In the genomic region with DNA sequence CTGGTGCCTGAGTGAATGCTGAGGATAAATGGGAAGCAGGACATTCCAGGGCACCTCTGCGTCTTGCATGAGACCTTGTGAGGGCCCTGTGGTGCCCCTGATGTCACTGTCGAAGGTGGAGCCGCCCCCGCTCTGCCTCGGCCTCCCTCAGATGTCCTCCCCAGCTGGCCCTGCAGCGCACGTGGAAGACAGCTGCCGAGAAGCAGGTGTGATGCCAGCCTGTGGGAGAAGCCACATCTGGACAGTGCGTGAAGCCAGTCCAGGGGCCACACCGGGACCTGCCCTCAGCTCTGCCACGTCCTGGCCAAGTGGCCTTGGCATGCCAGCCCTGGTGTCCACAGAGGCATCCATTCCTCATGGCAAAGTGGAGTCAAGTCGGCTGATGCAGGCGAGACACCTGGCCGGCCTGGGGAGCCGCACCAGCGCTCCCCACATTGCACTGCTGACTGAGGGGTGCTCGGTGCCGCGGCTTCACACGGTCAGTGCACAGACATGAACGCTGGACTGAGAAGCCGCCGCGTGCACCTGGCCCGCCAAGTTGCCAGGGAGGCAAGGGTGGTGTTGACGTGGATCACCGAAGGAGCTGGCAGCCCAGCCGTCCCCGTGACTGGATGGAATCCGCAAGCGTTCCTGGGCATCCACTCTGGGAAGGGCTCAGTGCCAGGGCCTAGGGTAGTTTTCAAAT, we compare ENCODE assay signal across 16 cellular contexts. TPM values are rescaled to one million over a fixed set of nuclear protein-coding genes. Genes with fewer than 3 reads are reported as not detected.
DNase-seq lines count a peak whose midpoint lies in the region; ATAC-seq and TF ChIP-seq lines count a peak whose summit lies in the region.
"Had no signal": no experiment of that assay in that cellular context is flagged by ENCODE, and none has a peak within 500 bp of the region (broad histone marks: within the 10 kb centered on the region; RNA-seq: fewer than 3 reads in every experiment).

No MANE protein-coding gene starts in this region.

- H3K9me2 ChIP-seq in SK-N-SH, result no peaks in the 10 kb centered on the region

- peaks cover 4 to 11% of the 10 kb centered on the region in 2 experiments; a peak in 3 of 4 replicates for H3K4me1 ChIP-seq in SK-N-SH (ENCODE audit: control insufficient read depth in 1 of 2, insufficient read depth in 2 of 2, low read depth in 1 of 2, low read length in 1 of 2)
- H3K4me1 ChIP-seq in left ventricle myocardium inferior, result peaks cover 41% of the 10 kb centered on the region
- peaks cover 0 to 8% (median 4%) of the 10 kb centered on the region in 4 donors for H3K4me1 ChIP-seq in sigmoid colon
- peaks cover 0 to 3% (median 0%) of the 10 kb centered on the region in 4 donors for H3K4me1 ChIP-seq in transverse colon

- WGBS in SK-N-SH (ENCODE audit: low lambda C conversion rate), result 85% methylated on average over 21 of the region's 31 CpGs
- 92 to 94% methylated on average over 31 of the region's 31 CpGs for WGBS in sigmoid colon, 2 donors
- WGBS in transverse colon (ENCODE audit: low coverage in 1 of 2), 2 donors, result 93 to 98% methylated on average over 9 to 30 of the region's 31 CpGs

- H3K9me3 ChIP-seq in SK-N-SH (no peaks in the 10 kb centered on the region), left ventricle myocardium inferior (replicated peaks) (no peaks in the 10 kb centered on the region), sigmoid colon (no peaks in the 10 kb centered on the region), transverse colon (no peaks in the 10 kb centered on the region)
- H3K9me3 ChIP-seq: BLaER1 treated with 17β-estradiol and CSF1 and Interleukin-3, amounts not matched to agents 10 nM and 100 nM; lower lobe of right lung; suprapubic skin had no signal

- no peaks in the 10 kb centered on the region for H3K36me3 ChIP-seq in SK-N-SH (replicated peaks in 1 of 2; ENCODE audit: control insufficient read depth in 1 of 2, insufficient read depth in 2 of 2, low read length in 1 of 2)
- H3K36me3 ChIP-seq in left ventricle myocardium inferior, result no peaks in the 10 kb centered on the region
- no peaks in the 10 kb centered on the region for H3K36me3 ChIP-seq in sigmoid colon
- no peaks in the 10 kb centered on the region for H3K36me3 ChIP-seq in transverse colon
- H3K36me3 ChIP-seq: BLaER1 treated with 17β-estradiol and CSF1 and Interleukin-3, amounts not matched to agents 10 nM and 100 nM; lower lobe of right lung; suprapubic skin had no signal

- no peak overlapping the region for H3K27ac Mint-ChIP-seq in activated B cell treated with CpG ODN at 0.5 μM for 24 hours

- H3K9ac ChIP-seq in SK-N-SH, result no peak overlapping the region
- H3K9ac ChIP-seq: BLaER1 treated with 17β-estradiol and CSF1 and Interleukin-3, amounts not matched to agents 10 nM and 100 nM had no signal

- POLR2A ChIA-PET in SK-N-SH (lab: Yijun Ruan, JAX), result no interaction called here
- POLR2A ChIA-PET in activated B cell treated with CpG ODN at 0.5 μM for 24 hours (lab: Charles Lee), result no interaction called here

- no peaks in the 10 kb centered on the region for H3K79me2 ChIP-seq in SK-N-SH (ENCODE audit: insufficient read depth)

- no peak overlapping the region for H3K4me3 Mint-ChIP-seq in activated B cell treated with CpG ODN at 0.5 μM for 24 hours

- no peak overlapping the region for H2AFZ ChIP-seq in SK-N-SH (ENCODE audit: low read depth)

- H3K27me3 Mint-ChIP-seq in activated B cell treated with CpG ODN at 0.5 μM for 24 hours, result peaks cover 7% of the 10 kb centered on the region

- CTCF ChIA-PET in SK-N-SH (lab: Yijun Ruan, JAX), result interaction anchor here (0.6 to 1.7 kb wide), 3 partner anchors 10 to 276 kb away, joined by 3 to 4 read pairs (median 4); no protein-coding TSS in a partner anchor
- CTCF ChIA-PET in activated B cell treated with CpG ODN at 0.5 μM for 24 hours (lab: Charles Lee), result no interaction called here

- H3K4me2 ChIP-seq in SK-N-SH, result no peak overlapping the region
- H3K4me2 ChIP-seq: BLaER1 treated with 17β-estradiol and CSF1 and Interleukin-3, amounts not matched to agents 10 nM and 100 nM had no signal

- ATAC-seq in SK-N-SH treated with all-trans-retinoic acid at 6 μM for 48 hours (no peak), activated B cell treated with CpG ODN at 0.5 μM for 24 hours (ENCODE audit: low read depth) (no peak)
- ATAC-seq: lower lobe of right lung had no signal

- TF ChIP-seq CTCF in SK-N-SH (IDR thresholded peaks at IDR 0.05) (no peak), activated B cell treated with CpG ODN at 0.5 μM for 24 hours (IDR thresholded peaks at IDR 0.05) (no peak), left ventricle myocardium inferior (IDR thresholded peaks at IDR 0.05; ENCODE audit: borderline replicate concordance) (no peak), sigmoid colon (IDR thresholded peaks at IDR 0.05) (no peak), transverse colon (IDR thresholded peaks at IDR 0.05) (no peak)

- peak; percentile 21 for DNase-seq in SK-N-SH
- DNase-seq in activated B cell treated with CpG ODN at 0.5 μM for 24 hours, result peak; percentile 13
- DNase-seq in left ventricle myocardium inferior, result peak; percentile 81
- DNase-seq in sigmoid colon, result peak; percentile 61
- DNase-seq in NCI-H2171 treated with DMSO at 0.1 percent for 48 hours (lab: John Stamatoyannopoulos, UW), result no peak
- DNase-seq in transverse colon, result no peak
- no peak for DNase-seq in NCI-H510A treated with DMSO at 0.1 percent for 48 hours (lab: John Stamatoyannopoulos, UW)
- DNase-seq: 8988T; activated CD4-positive, alpha-beta T cell treated with anti-CD3 and anti-CD28 coated beads for 4 hours; Karpas-422; lower lobe of right lung; naive B cell had no signal

- in situ Hi-C loops in transverse colon (cut with MboI; ENCODE audit: low pct_ligation_motif_present in 1 of 4, low pct_unique_long_range_greater_than_20kb in 1 of 4, low sequenced_read_pairs in 3 of 4), result no loop called here

- H3K27ac ChIP-seq in SK-N-SH (ENCODE audit: low read depth in 2 of 2, low read length in 1 of 2) (no peak overlapping the region), left ventricle myocardium inferior (replicated peaks) (peak overlapping the region; percentile 59), sigmoid colon (no peak overlapping the region), transverse colon (no peak overlapping the region)
- H3K27ac ChIP-seq: BLaER1 treated with 17β-estradiol and CSF1 and Interleukin-3, amounts not matched to agents 10 nM and 100 nM; lower lobe of right lung; suprapubic skin had no signal

- no peaks in the 10 kb centered on the region for H3K9me3 Mint-ChIP-seq in activated B cell treated with CpG ODN at 0.5 μM for 24 hours
- H3K9me3 Mint-ChIP-seq: naive B cell had no signal

- H3K27me3 ChIP-seq in SK-N-SH (ENCODE audit: insufficient read depth) (no peaks in the 10 kb centered on the region), left ventricle myocardium inferior (ENCODE audit: low read depth) (no peaks in the 10 kb centered on the region), sigmoid colon (no peaks in the 10 kb centered on the region), transverse colon (no peaks in the 10 kb centered on the region)
- H3K27me3 ChIP-seq: BLaER1 treated with 17β-estradiol and CSF1 and Interleukin-3, amounts not matched to agents 10 nM and 100 nM; suprapubic skin had no signal

- TF ChIP-seq POLR2A in sigmoid colon (IDR thresholded peaks at IDR 0.05), result no peak
- TF ChIP-seq POLR2A in transverse colon (IDR thresholded peaks at IDR 0.05), result no peak

- peaks cover 7% of the 10 kb centered on the region for H3F3A ChIP-seq in SK-N-SH (replicated peaks; ENCODE audit: insufficient read depth)

- H3K4me3 ChIP-seq in SK-N-SH (ENCODE audit: low read depth in 2 of 2, low read length in 1 of 2) (no peak overlapping the region), left ventricle myocardium inferior (no peak overlapping the region), sigmoid colon (no peak overlapping the region), transverse colon (no peak overlapping the region)
- H3K4me3 ChIP-seq: BLaER1 treated with 17β-estradiol and CSF1 and Interleukin-3, amounts not matched to agents 10 nM and 100 nM; lower lobe of right lung; suprapubic skin had no signal

- peaks cover 9% of the 10 kb centered on the region for H3K4me1 Mint-ChIP-seq in activated B cell treated with CpG ODN at 0.5 μM for 24 hours

- intact Hi-C loops in activated B cell treated with CpG ODN at 0.5 μM for 24 hours (cut with micrococcal nuclease) (loop anchor here (10.0 kb wide), 1 partner anchor 273 kb away; no protein-coding TSS in a partner anchor), left ventricle myocardium inferior (cut with micrococcal nuclease) (no loop called here), sigmoid colon (cut with DNase I) (loop anchor here (10.0 kb wide), 1 partner anchor 183 kb away; no protein-coding TSS in a partner anchor), transverse colon (cut with DNase I; ENCODE audit: low total_unique reads) (no loop called here)

- no peak for TF ChIP-seq EP300 in SK-N-SH (IDR thresholded peaks at IDR 0.05; ENCODE audit: borderline replicate concordance in 1 of 2, low read depth in 1 of 2, low read length in 1 of 2)
- TF ChIP-seq EP300 in sigmoid colon (IDR thresholded peaks at IDR 0.05), result no peak
- no peak for TF ChIP-seq EP300 in transverse colon (IDR thresholded peaks at IDR 0.05; ENCODE audit: low read depth)

- H3K36me3 Mint-ChIP-seq in activated B cell treated with CpG ODN at 0.5 μM for 24 hours (ENCODE audit: low read depth), result no peaks in the 10 kb centered on the region
- H3K36me3 Mint-ChIP-seq: brain, naive B cell had no signal

- no peak for TF ChIP-seq RAD21 in SK-N-SH (IDR thresholded peaks at IDR 0.05; ENCODE audit: low read length)

- H4K20me1 ChIP-seq in SK-N-SH (ENCODE audit: insufficient read depth), result no peaks in the 10 kb centered on the region
- H4K20me1 ChIP-seq: BLaER1 treated with 17β-estradiol and CSF1 and Interleukin-3, amounts not matched to agents 10 nM and 100 nM had no signal

TF ChIP-seq in SK-N-SH, 30 proteins besides CTCF, POLR2A, EP300 and RAD21 (continues in another document):
- no peak for TF ChIP-seq JUND (IDR thresholded peaks at IDR 0.05)
- no peak for TF ChIP-seq FOSL2 (IDR thresholded peaks at IDR 0.05; ENCODE audit: borderline replicate concordance, low read depth)
- no peak for TF ChIP-seq RXRA (IDR thresholded peaks at IDR 0.05; ENCODE audit: borderline replicate concordance, low read depth)

TF ChIP-seq in SK-N-SH treated with all-trans-retinoic acid at 6 μM for 48 hours, 23 proteins besides CTCF, POLR2A, EP300 and RAD21 (continues in another document):
- TF ChIP-seq TOX (CRISPR knock-in tag; IDR thresholded peaks at IDR 0.05; ENCODE audit: borderline replicate concordance) (no peak), GLIS3 (CRISPR knock-in tag; IDR thresholded peaks at IDR 0.05) (no peak), RARB (CRISPR knock-in tag; IDR thresholded peaks at IDR 0.05) (no peak)

RNA-seq across cellular contexts. Expression of a gene that starts 21.5 kb away (rescaled TPM):
- polyA plus RNA-seq in SK-N-SH (2012; rRNA removed), result 50.8 and 75.5 TPM in 2 replicates
- polyA plus RNA-seq in SK-N-SH (2012; cell fraction: cytosol; rRNA removed), result 31.7 and 51.3 TPM in 2 replicates
- 56.5 and 122 TPM in 2 replicates for polyA plus RNA-seq in SK-N-SH (2012; cell fraction: nucleus; rRNA removed)
- total RNA-seq in activated B cell treated with CpG ODN at 0.5 μM for 24 hours, result 10.7 and 11.7 TPM in 2 replicates
- total RNA-seq in left ventricle myocardium inferior, result 75.2 TPM
- total RNA-seq in sigmoid colon, result 10 to 100 TPM; 26.8 to 53.6 (median 29.8) TPM
- polyA plus RNA-seq in sigmoid colon, result 100 to 1,000 TPM in 1 of 3 donors, 10 to 100 TPM in 2; 93.1 to 116 (median 99.6) TPM
- total RNA-seq in transverse colon, result 100 to 1,000 TPM in 2 of 4 donors, 10 to 100 TPM in 2; 46.8 to 325 (median 112) TPM

Comparison
In these comparisons a context has a peak if more than half of its experiments do, and no peak if none do; other contexts are left out.
1. DNase-seq: peak in SK-N-SH (single experiment), activated B cell treated with CpG ODN at 0.5 μM for 24 hours (single experiment), left ventricle myocardium inferior (single experiment) and sigmoid colon (single experiment); none in NCI-H2171 treated with DMSO at 0.1 percent for 48 hours (single experiment), transverse colon (single experiment) and NCI-H510A treated with DMSO at 0.1 percent for 48 hours (single experiment).
2. intact Hi-C loops: an anchor here in activated B cell treated with CpG ODN at 0.5 μM for 24 hours (10.0 kb wide) and sigmoid colon (10.0 kb wide); none called in left ventricle myocardium inferior and transverse colon.